8 cellular contexts compared by ENCODE assay signal in genomic region chr3:53196575-53197407, GRCh38. TPM values are rescaled to one million over a fixed set of nuclear protein-coding genes. Genes with fewer than 3 reads are reported as not detected.
DNase-seq lines count a peak whose midpoint lies in the region; ATAC-seq and TF ChIP-seq lines count a peak whose summit lies in the region.

No MANE protein-coding gene starts in this region.

- H3K36me3 ChIP-seq in upper lobe of right lung, result peaks cover 15% of the 10 kb centered on the region

- intact Hi-C loops in activated B cell treated with CpG ODN at 0.5 μM for 24 hours (cut with micrococcal nuclease) (loop anchor here (1.0 kb wide), 6 partner anchors 15 to 345 kb away; partner anchors contain the start of gene RFT1), upper lobe of right lung (cut with DNase I) (loop anchor here (2.0 kb wide), 1 partner anchor 82 kb away; no protein-coding TSS in a partner anchor)

- DNase-seq in GM10266 (ENCODE audit: extremely low spot score) (peak; percentile 64), HK-2 (ENCODE audit: unreplicated experiment) (peak; percentile 67), activated B cell treated with CpG ODN at 0.5 μM for 24 hours (no peak), foreskin keratinocyte (peak in 1 of 2 donors; percentile 7), upper lobe of right lung (no peak), cortex of kidney (lab: John Stamatoyannopoulos, UW) (no peak), NCI-H345 (lab: John Stamatoyannopoulos, UW) (no peak)

- ATAC-seq in activated B cell treated with CpG ODN at 0.5 μM for 24 hours (ENCODE audit: low read depth) (peak; percentile 73), foreskin keratinocyte (peak; percentile 13), upper lobe of right lung (peak; percentile 49), GM18498 (IDR thresholded peaks at IDR 0.05; ENCODE audit: unreplicated experiment) (no peak)

- TF ChIP-seq CTCF in GM10266 (IDR thresholded peaks at IDR 0.05; ENCODE audit: control insufficient read depth, insufficient read depth, low read depth, missing control alignments) (peak; percentile 53), activated B cell treated with CpG ODN at 0.5 μM for 24 hours (IDR thresholded peaks at IDR 0.05) (no peak), foreskin keratinocyte (conservative IDR thresholded peaks at IDR 0.05) (peak; percentile 23), upper lobe of right lung (IDR thresholded peaks at IDR 0.05) (no peak)

- H3K27me3 ChIP-seq in foreskin keratinocyte (no peaks in the 10 kb centered on the region), upper lobe of right lung (no peaks in the 10 kb centered on the region)

- peaks cover 24% of the 10 kb centered on the region for H3K36me3 Mint-ChIP-seq in activated B cell treated with CpG ODN at 0.5 μM for 24 hours (ENCODE audit: low read depth)

- POLR2A ChIA-PET in activated B cell treated with CpG ODN at 0.5 μM for 24 hours (lab: Charles Lee), result interaction anchor here (0.7 to 2.8 kb wide), 10 partner anchors 27 to 151 kb away, joined by 3 to 22 read pairs (median 4); partner anchors contain the start of genes DCP1A and PRKCD

- H3K4me1 Mint-ChIP-seq in activated B cell treated with CpG ODN at 0.5 μM for 24 hours, result peaks cover 45% of the 10 kb centered on the region

- peak overlapping the region; percentile 61 for H3K4me3 Mint-ChIP-seq in activated B cell treated with CpG ODN at 0.5 μM for 24 hours

- H3K9me3 ChIP-seq in upper lobe of right lung, result no peaks in the 10 kb centered on the region

- no peaks in the 10 kb centered on the region for H3K9me3 Mint-ChIP-seq in activated B cell treated with CpG ODN at 0.5 μM for 24 hours

- CTCF ChIA-PET in activated B cell treated with CpG ODN at 0.5 μM for 24 hours (lab: Charles Lee), result interaction anchor here (0.6 to 4.9 kb wide), 18 partner anchors 16 to 150 kb away, joined by 3 to 194 read pairs (median 6); partner anchors contain the start of genes DCP1A and PRKCD

- no peak overlapping the region for H3K4me3 ChIP-seq in upper lobe of right lung

- H3K4me1 ChIP-seq in foreskin keratinocyte, result no peaks in the 10 kb centered on the region
- H3K4me1 ChIP-seq in upper lobe of right lung, result peaks cover 26% of the 10 kb centered on the region

- H3K27me3 Mint-ChIP-seq in activated B cell treated with CpG ODN at 0.5 μM for 24 hours, result no peaks in the 10 kb centered on the region

- H3K27ac Mint-ChIP-seq in activated B cell treated with CpG ODN at 0.5 μM for 24 hours, result peak overlapping the region; percentile 41

- no peak overlapping the region for H3K27ac ChIP-seq in foreskin keratinocyte
- no peak overlapping the region for H3K27ac ChIP-seq in upper lobe of right lung

RNA-seq across cellular contexts. Expression of gene PRKCD, which starts 35.8 kb away (rescaled TPM):
- total RNA-seq in activated B cell treated with CpG ODN at 0.5 μM for 24 hours (60.4 and 63.9 TPM in 2 replicates), foreskin keratinocyte (10.1 and 12.4 TPM in 2 replicates), upper lobe of right lung (78.4 TPM)
- polyA plus RNA-seq in foreskin keratinocyte, result 17.9 and 18.2 TPM in 2 replicates

RNA-seq across cellular contexts. Expression of gene TKT, which starts 59.0 kb away (rescaled TPM):
- total RNA-seq in activated B cell treated with CpG ODN at 0.5 μM for 24 hours, result 154 TPM in 2 replicates
- 537 and 542 TPM in 2 replicates for total RNA-seq in foreskin keratinocyte
- polyA plus RNA-seq in foreskin keratinocyte, result 588 and 603 TPM in 2 replicates
- total RNA-seq in upper lobe of right lung, result 432 TPM

Comparison
In these comparisons a context has a peak if more than half of its experiments do, and no peak if none do; other contexts are left out.
1. DNase-seq: peak in GM10266 (single experiment) and HK-2 (single experiment); none in activated B cell treated with CpG ODN at 0.5 μM for 24 hours (single experiment), upper lobe of right lung (single experiment), cortex of kidney (single experiment) and NCI-H345 (single experiment).
2. CTCF ChIP-seq: peak in GM10266 (single experiment) and foreskin keratinocyte (single experiment); none in activated B cell treated with CpG ODN at 0.5 μM for 24 hours (single experiment) and upper lobe of right lung (single experiment).